In genomic region chr6:113047932-113048331, GRCh38 we compare ENCODE assay signal across 14 cellular contexts.
"Had no signal": no experiment of that assay in that cellular context is flagged by ENCODE, and none has a peak within 500 bp of the region (broad histone marks: within the 10 kb centered on the region; RNA-seq: fewer than 3 reads in every experiment).

No MANE protein-coding gene starts in this region.

- H3K9ac ChIP-seq: neural progenitor cell, parathyroid adenoma had no signal

- H3K4me3 ChIP-seq: colonic mucosa, lower lobe of right lung, neural progenitor cell, upper lobe of right lung had no signal

- H3K27me3 ChIP-seq: colonic mucosa, neural progenitor cell, upper lobe of right lung had no signal

- FAIRE-seq: endothelial cell of umbilical vein had no signal

- H3K4me1 ChIP-seq: colonic mucosa, lower lobe of right lung, parathyroid adenoma, upper lobe of right lung had no signal

- H3K9me3 ChIP-seq: colonic mucosa, lower lobe of right lung, upper lobe of right lung had no signal

- H3K36me3 ChIP-seq: colonic mucosa, lower lobe of right lung, neural progenitor cell, upper lobe of right lung had no signal

- H3K27ac ChIP-seq: colonic mucosa, lower lobe of right lung, neural progenitor cell, parathyroid adenoma, upper lobe of right lung had no signal

- H2AFZ ChIP-seq: neural progenitor cell, parathyroid adenoma had no signal

- H3K79me2 ChIP-seq: parathyroid adenoma had no signal

- DNase-seq: activated CD4-positive, alpha-beta T cell treated with anti-CD3 and anti-CD28 coated beads for 4 hours; activated CD8-positive, alpha-beta memory T cell treated with anti-CD3 and anti-CD28 coated beads, Interleukin-2, amount 50 U/mL, for 48 hours; activated CD8-positive, alpha-beta T cell treated with anti-CD3 and anti-CD28 coated beads, Interleukin-2, amount 10 ng/mL, durations not matched to agents 7 days and 5 days; activated naive CD4-positive, alpha-beta T cell; colonic mucosa; effector CD4-positive, alpha-beta T cell; hippocampal formation; kidney glomerular epithelial cell; lower lobe of right lung; stimulated activated CD4-positive, alpha-beta T cell treated with anti-CD3 and anti-CD28 coated beads, Interleukin-4, amount 100 ng/mL, for 24 hours; upper lobe of right lung had no signal

- H3K4me2 ChIP-seq: neural progenitor cell had no signal

- ATAC-seq: activated CD8-positive, alpha-beta T cell treated with anti-CD3 and anti-CD28 coated beads, Interleukin-2, amount 10 ng/mL, durations not matched to agents 7 days and 5 days; lower lobe of right lung; upper lobe of right lung had no signal
